8 cellular contexts compared by ENCODE assay signal in the genomic region with DNA sequence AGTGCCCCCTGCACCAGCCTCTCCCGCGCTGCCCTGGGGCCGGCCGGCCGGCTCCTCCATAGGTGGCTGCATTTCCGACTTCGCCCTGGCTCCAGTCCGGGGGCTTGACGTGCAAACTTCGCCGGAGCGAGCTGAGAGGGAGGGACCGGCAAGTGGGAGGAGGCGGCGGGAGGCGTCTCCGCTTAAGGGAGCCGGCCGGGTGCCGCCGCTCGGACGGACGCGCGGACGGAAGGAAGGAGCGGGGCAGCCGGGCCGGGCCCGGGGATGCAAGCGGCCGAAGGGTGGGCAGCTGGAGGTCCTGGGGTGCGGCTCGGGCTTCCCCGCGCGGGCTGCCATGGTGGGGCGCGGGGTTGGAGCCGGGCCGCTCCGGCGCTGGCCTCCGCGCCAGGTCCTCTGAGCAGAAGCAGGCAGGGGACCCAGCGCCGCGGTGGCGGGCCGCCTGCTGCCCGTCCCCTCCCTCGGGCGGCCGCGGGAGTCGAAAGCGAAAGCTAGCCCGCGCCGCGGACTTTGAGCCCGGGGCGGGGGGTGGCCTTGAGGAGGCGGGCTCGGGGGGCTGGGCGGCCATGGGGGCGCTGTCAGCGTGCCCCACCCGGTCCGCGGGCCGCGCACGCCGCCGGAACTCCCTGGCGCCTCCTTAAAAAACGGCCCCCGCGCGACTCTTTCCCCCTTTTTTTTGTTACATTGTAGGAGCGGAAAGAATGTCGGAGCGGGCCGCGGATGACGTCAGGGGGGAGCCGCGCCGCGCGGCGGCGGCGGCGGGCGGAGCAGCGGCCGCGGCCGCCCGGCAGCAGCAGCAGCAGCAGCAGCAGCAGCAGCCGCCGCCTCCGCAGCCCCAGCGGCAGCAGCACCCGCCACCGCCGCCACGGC. TPM values are rescaled to one million over a fixed set of nuclear protein-coding genes. Genes with fewer than 3 reads are reported as not detected.
DNase-seq lines count a peak whose midpoint lies in the region; ATAC-seq, FAIRE-seq and TF ChIP-seq lines count a peak whose summit lies in the region.

A gene (minus strand): TSS at position 483 of the 867 bp plus-strand sequence.

- no peak within 1 kb of the TSS for H4K91ac ChIP-seq in H1 (replicated peaks; ENCODE audit: insufficient read length, low read length)

- TF ChIP-seq RAD21 in H1 (IDR thresholded peaks at IDR 0.05 in 1 of 2, conservative IDR thresholded peaks at IDR 0.05 in 1 of 2; ENCODE audit: low read depth in 2 of 2, low read length in 2 of 2) = no peak; a peak in 2 of 4 replicates

- peak within 1 kb of the TSS; percentile 95 to 96 (median 96) for H3K27ac Mint-ChIP-seq in CD4-positive, CD25-positive, alpha-beta regulatory T cell

- H2BK12ac ChIP-seq in H1 (ENCODE audit: low read depth, low read length) = no peak within 1 kb of the TSS

- H2BK120ac ChIP-seq in H1 (replicated peaks; ENCODE audit: low read depth, low read length) = no peak within 1 kb of the TSS

- no peak within 1 kb of the TSS; the same call in 1 of the 2 replicates for H2BK5ac ChIP-seq in H1 (ENCODE audit: low read depth, low read length)

- DNase-seq in CD4-positive, CD25-positive, alpha-beta regulatory T cell = peak; percentile 78 to 89 (median 83)
- DNase-seq in NOMO-1 treated with DMSO at 0.1 percent for 48 hours (lab: John Stamatoyannopoulos, UW; ENCODE audit: unreplicated experiment) (peak; percentile 81), H1 (ENCODE audit: low read depth in 1 of 2, low spot score in 2 of 2) (peak; percentile 60 to 86)
- peak; percentile 72 for DNase-seq in activated CD8-positive, alpha-beta memory T cell treated with anti-CD3 and anti-CD28 coated beads, Interleukin-2, amount 50 U/mL, for 1 hour (ENCODE audit: extremely low read depth)
- DNase-seq in stimulated activated CD8-positive, alpha-beta memory T cell treated with anti-CD3 and anti-CD28 coated beads, Interleukin-15, amount 100 ng/mL, for 1 hour (ENCODE audit: low read depth) = peak; percentile 65

- H3K27ac ChIP-seq in CD4-positive, CD25-positive, alpha-beta regulatory T cell (ENCODE audit: insufficient read depth, low read length, poor library complexity, severe bottlenecking) = peak within 1 kb of the TSS; percentile 94
- no peak within 1 kb of the TSS; the same call in 1 of the 2 replicates for H3K27ac ChIP-seq in H1 (ENCODE audit: low read depth, low read length)
- H3K27ac ChIP-seq in mesodermal cell (ENCODE audit: low read depth, low read length, severe bottlenecking) = peak within 1 kb of the TSS; percentile 96

- H3K23ac ChIP-seq in H1 (ENCODE audit: insufficient read length) = no peak within 1 kb of the TSS

- TF ChIP-seq CTCF in H1 (IDR thresholded peaks at IDR 0.05; ENCODE audit: control extremely low read depth in 1 of 3, insufficient read depth in 1 of 3, low read depth in 1 of 3, low read length in 3 of 3) = no peak

- H3K79me1 ChIP-seq in H1 (ENCODE audit: low read depth, low read length) = no peaks in the 10 kb centered on the region

- no peaks in the 10 kb centered on the region for H3K9me3 ChIP-seq in CD4-positive, CD25-positive, alpha-beta regulatory T cell (ENCODE audit: control insufficient read depth in 2 of 2, low read length in 2 of 2)
- H3K9me3 ChIP-seq in H1 (ENCODE audit: insufficient read depth in 2 of 2, low read depth in 1 of 2, low read length in 1 of 2) = no peaks in the 10 kb centered on the region
- H3K9me3 ChIP-seq in mesodermal cell (ENCODE audit: control insufficient read depth, low read length) = no peaks in the 10 kb centered on the region

- H3K4me1 ChIP-seq in CD4-positive, CD25-positive, alpha-beta regulatory T cell (ENCODE audit: control insufficient read depth, insufficient read depth, low read length, poor library complexity, severe bottlenecking) = peaks cover 21% of the 10 kb centered on the region
- H3K4me1 ChIP-seq in H1 (replicated peaks in 1 of 4; ENCODE audit: control insufficient read depth in 3 of 4, insufficient read depth in 4 of 4, low read length in 3 of 4) = peaks cover 0 to 2% (median 0%) of the 10 kb centered on the region in 4 experiments; a peak in 3 of 7 replicates
- H3K4me1 ChIP-seq in mesodermal cell (ENCODE audit: control insufficient read depth, insufficient read depth, low read length, poor library complexity, severe bottlenecking) = peaks cover 22% of the 10 kb centered on the region

- H3K27me3 ChIP-seq in CD4-positive, CD25-positive, alpha-beta regulatory T cell (ENCODE audit: control insufficient read depth, insufficient read depth, low read length) = no peaks in the 10 kb centered on the region
- H3K27me3 ChIP-seq in H1 (replicated peaks in 1 of 4; ENCODE audit: control insufficient read depth in 3 of 4, extremely low read depth in 1 of 4, insufficient read depth in 3 of 4, low read length in 3 of 4) = no peaks in the 10 kb centered on the region

- no peak within 1 kb of the TSS for H3K4ac ChIP-seq in H1 (replicated peaks; ENCODE audit: insufficient read length, low read depth, low read length)

- H3K4me3 Mint-ChIP-seq in CD4-positive, CD25-positive, alpha-beta regulatory T cell = peak within 1 kb of the TSS; percentile 91 to 98 (median 92)

- H2BK15ac ChIP-seq in H1 (ENCODE audit: low read length) = no peak within 1 kb of the TSS

- peaks cover 9% of the 10 kb centered on the region for H3K27me3 Mint-ChIP-seq in CD4-positive, CD25-positive, alpha-beta regulatory T cell

- peak within 1 kb of the TSS; percentile 40 to 90 (median 60); a peak in 6 of 7 replicates for H3K9ac ChIP-seq in H1 (replicated peaks in 1 of 4; ENCODE audit: extremely low read depth in 1 of 4, low read depth in 3 of 4, low read length in 3 of 4)

- H3K56ac ChIP-seq in H1 (replicated peaks; ENCODE audit: insufficient read length, low read depth, low read length) = no peak within 1 kb of the TSS

- CTCF ChIA-PET in H1 (lab: Charles Lee; ENCODE audit: partially characterized antibody) = interaction anchor here (0.9 kb wide), 1 partner anchor 31 kb away, joined by 3 read pairs; no protein-coding TSS in a partner anchor

- TF ChIP-seq POLR2A in H1 (IDR thresholded peaks at IDR 0.05; ENCODE audit: control extremely low read depth in 1 of 2, low read depth in 2 of 2, low read length in 2 of 2) = peak in 1 of 2 experiments; percentile 64; a peak in 2 of 3 replicates

- H4K20me1 ChIP-seq in H1 (replicated peaks in 1 of 2; ENCODE audit: control insufficient read depth in 1 of 2, insufficient read depth in 2 of 2, low read length in 2 of 2) = peaks cover 0 to 1% of the 10 kb centered on the region in 2 experiments

- no peak within 1 kb of the TSS for H2BK20ac ChIP-seq in H1 (ENCODE audit: low read length)

- H3K36me3 ChIP-seq in CD4-positive, CD25-positive, alpha-beta regulatory T cell (ENCODE audit: control insufficient read depth, insufficient read depth, low read length) = peaks cover 9% of the 10 kb centered on the region
- H3K36me3 ChIP-seq in H1 (ENCODE audit: control insufficient read depth in 2 of 4, insufficient read depth in 4 of 4, low read length in 3 of 4) (no peaks in the 10 kb centered on the region), mesodermal cell (ENCODE audit: control insufficient read depth, insufficient read depth, low read length) (peaks cover 31% of the 10 kb centered on the region)

- H3K4me1 Mint-ChIP-seq in CD4-positive, CD25-positive, alpha-beta regulatory T cell = peaks cover 30 to 50% (median 38%) of the 10 kb centered on the region in 4 donors

- no peaks in the 10 kb centered on the region for H3K9me3 Mint-ChIP-seq in CD4-positive, CD25-positive, alpha-beta regulatory T cell

- no peak within 1 kb of the TSS for H3K14ac ChIP-seq in H1 (ENCODE audit: insufficient read length)

- no peak for FAIRE-seq in H1 (lab: Jason Lieb, UNC)

- peak within 1 kb of the TSS; percentile 72 for H3K18ac ChIP-seq in H1 (ENCODE audit: extremely low read depth, low read length)

- H4K5ac ChIP-seq in H1 (ENCODE audit: insufficient read length, low read depth, low read length) = no peak within 1 kb of the TSS

- POLR2A ChIA-PET in H1 (lab: Charles Lee; ENCODE audit: partially characterized antibody) = interaction anchor here (0.8 to 1.8 kb wide), 12 partner anchors 9 to 62 kb away, joined by 3 to 5 read pairs (median 3); no protein-coding TSS in a partner anchor

- peak within 1 kb of the TSS; percentile 80 to 100 for H3K4me2 ChIP-seq in H1 (ENCODE audit: insufficient read depth in 1 of 2, low read depth in 2 of 2, low read length in 2 of 2)

- H3K23me2 ChIP-seq in H1 (ENCODE audit: low read depth, low read length) = peaks cover 6% of the 10 kb centered on the region

- H2AK5ac ChIP-seq in H1 (ENCODE audit: low read depth, low read length) = no peak within 1 kb of the TSS

- peak within 1 kb of the TSS; percentile 83 for H3K4me3 ChIP-seq in CD4-positive, CD25-positive, alpha-beta regulatory T cell (ENCODE audit: low read depth, low read length)
- H3K4me3 ChIP-seq in H1 (ENCODE audit: extremely low read depth in 1 of 4, insufficient read depth in 2 of 4, low read depth in 3 of 4, low read length in 4 of 4) (peak within 1 kb of the TSS; percentile 72 to 79 (median 76)), mesodermal cell (ENCODE audit: extremely low read depth, insufficient read depth, low read length, poor library complexity, severe bottlenecking) (peak within 1 kb of the TSS; percentile 58)

- H3K79me2 ChIP-seq in H1 (ENCODE audit: control insufficient read depth in 1 of 2, insufficient read depth in 2 of 2, low read length in 2 of 2) = 0 out of 4 replicates have a peak, but pooled peaks cover 0 to 2% of the 10 kb centered on the region in 2 experiments

- WGBS in H1 (ENCODE audit: extremely low coverage in 1 of 2, insufficient coverage in 1 of 2, insufficient read length in 1 of 2, insufficient replicate concordance in 2 of 2, low coverage in 1 of 2, low lambda C conversion rate in 2 of 2, missing lambda C conversion rate in 1 of 2), 2 experiments = 1% methylated on average over 73 of the region's 111 CpGs; no CpG with 5 or more reads in 1 of the 2 experiments
- WGBS in mesodermal cell (ENCODE audit: insufficient coverage in 2 of 2), 2 experiments = 0% methylated on average over 62 to 69 of the region's 111 CpGs

- H4K8ac ChIP-seq in H1 (ENCODE audit: extremely low read depth, insufficient read depth, low read length) = peak within 1 kb of the TSS; percentile 38; the same call in 1 of the 2 replicates

- 0 out of 3 replicates have a peak, but pooled peaks of 1 of the 2 experiments have one; percentile 14 for TF ChIP-seq EP300 in H1 (IDR thresholded peaks at IDR 0.05; ENCODE audit: borderline replicate concordance in 1 of 2, low read depth in 2 of 2, low read length in 2 of 2)

- 0 out of 2 replicates have a peak within 1 kb of the TSS, but pooled peaks have one; percentile 65 for H2AFZ ChIP-seq in H1 (ENCODE audit: low read length)

- peak; percentile 63 to 70 for ATAC-seq in CD4-positive, CD25-positive, alpha-beta regulatory T cell (ENCODE audit: low read depth in 2 of 2)
- peak; percentile 85 for ATAC-seq in GM19324 (IDR thresholded peaks at IDR 0.05; ENCODE audit: low FRiP score, unreplicated experiment)
- ATAC-seq in HG03457 (IDR thresholded peaks at IDR 0.05; ENCODE audit: unreplicated experiment) = peak; percentile 70

- peaks cover 5% of the 10 kb centered on the region for H3K36me3 Mint-ChIP-seq in CD4-positive, CD25-positive, alpha-beta regulatory T cell

RNA-seq across cellular contexts. Expression of the gene that starts here (rescaled TPM):
- 4.7 TPM for total RNA-seq in CD4-positive, CD25-positive, alpha-beta regulatory T cell
- polyA plus RNA-seq in CD4-positive, CD25-positive, alpha-beta regulatory T cell = not detected
- not detected in 2 replicates for total RNA-seq in H1 (2021; fragmentation: NEBNext Ultra II Directional; extraction: Animal tissue kit (Norgen Biotek cat#: 25700))
- not detected in 2 replicates for polyA plus RNA-seq in H1 (2011; rRNA removed)
- polyA plus RNA-seq in H1 (2011; cell fraction: cytosol; rRNA removed) = not detected
- polyA plus RNA-seq in H1 (2011; cell fraction: nucleus; rRNA removed) = not detected
- 2.2 to 4.2 TPM in 2 of 4 replicates, not detected in the others for polyA plus RNA-seq in H1 (2012, experiment 1 of 2)
- not detected for polyA plus RNA-seq in H1 (2012, experiment 2 of 2)
- polyA plus RNA-seq in H1 (2013, experiment 1 of 2) = not detected
- not detected for polyA plus RNA-seq in H1 (2013, experiment 2 of 2)
- not detected in 2 replicates for polyA minus RNA-seq in H1 (2011; rRNA and poly(A)+ RNA removed)
- not detected for polyA minus RNA-seq in H1 (2011; cell fraction: cytosol; rRNA and poly(A)+ RNA removed)
- 7.7 TPM for polyA minus RNA-seq in H1 (2011; cell fraction: nucleus; rRNA and poly(A)+ RNA removed)
- not detected for polyA plus RNA-seq in mesodermal cell (2013, experiment 1 of 2)
- polyA plus RNA-seq in mesodermal cell (2013, experiment 2 of 2) = not detected
